In the genomic region with DNA sequence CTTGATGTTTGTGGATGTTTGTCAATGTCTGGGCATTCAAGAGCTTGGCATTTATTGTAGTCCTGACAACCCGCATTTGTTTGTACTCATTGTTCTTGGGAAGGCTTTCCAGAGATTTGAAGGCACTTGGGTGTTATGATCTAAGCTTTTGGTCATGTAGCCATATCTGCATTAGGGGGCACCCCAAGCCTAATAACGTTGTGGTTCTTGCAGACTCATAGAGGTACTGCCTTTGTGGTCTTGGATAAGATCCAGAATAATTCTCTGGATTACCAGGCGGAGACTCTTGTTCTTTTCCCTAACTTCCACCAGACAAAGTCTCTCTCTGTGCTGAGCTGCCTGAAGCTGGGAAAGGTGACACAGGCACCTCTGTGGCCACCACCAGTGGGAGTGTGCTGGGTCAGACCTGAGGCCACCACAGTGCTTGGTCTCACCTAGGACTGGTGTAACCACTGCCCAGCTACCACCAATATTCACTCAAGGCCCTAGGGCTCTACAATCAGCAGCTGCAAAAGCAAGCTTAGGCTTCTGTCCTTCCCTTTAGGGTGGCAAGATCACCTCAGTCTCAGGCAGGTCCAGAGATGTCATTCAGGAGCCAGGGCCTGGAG, we compare ENCODE assay signal across 11 cellular contexts.
DNase-seq lines count a peak whose midpoint lies in the region; ATAC-seq, FAIRE-seq and TF ChIP-seq lines count a peak whose summit lies in the region.
"Had no signal": no experiment of that assay in that cellular context is flagged by ENCODE, and none has a peak within 500 bp of the region (broad histone marks: within the 10 kb centered on the region; RNA-seq: fewer than 3 reads in every experiment).

No MANE protein-coding gene starts in this region.

- H3K9me2 ChIP-seq in neural cell (ENCODE audit: insufficient read depth, low read length) = no peaks in the 10 kb centered on the region

- TF ChIP-seq CTCF in D721Med (IDR thresholded peaks at IDR 0.05; ENCODE audit: insufficient read depth, missing control alignments) = peak; percentile 3
- peak; percentile 49 for TF ChIP-seq CTCF in cardiac fibroblast (IDR thresholded peaks at IDR 0.05; ENCODE audit: low read depth, low read length)
- TF ChIP-seq CTCF in neural cell (IDR thresholded peaks at IDR 0.05; ENCODE audit: poor library complexity, severe bottlenecking) = no peak

- no peaks in the 10 kb centered on the region for H3K27me3 ChIP-seq in neural cell (ENCODE audit: insufficient read depth, low read depth, low read length)
- H3K27me3 ChIP-seq: neutrophil, tibial artery had no signal

- H3K27ac ChIP-seq in neural cell (ENCODE audit: low read length) = no peak overlapping the region
- H3K27ac ChIP-seq: neutrophil, tibial artery had no signal

- no peaks in the 10 kb centered on the region for H3F3A ChIP-seq in neural cell (ENCODE audit: insufficient read depth, low read length, poor library complexity, severe bottlenecking)

- TF ChIP-seq RAD21 in neural cell (conservative IDR thresholded peaks at IDR 0.05) = peak; percentile 13

- no peak overlapping the region for H3K4me2 ChIP-seq in neural cell (ENCODE audit: low read length)

- H3K9ac ChIP-seq in neural cell (ENCODE audit: low read length) = no peak overlapping the region

- no peaks in the 10 kb centered on the region for H3K36me3 ChIP-seq in neural cell (ENCODE audit: insufficient read depth, low read length)
- H3K36me3 ChIP-seq: neutrophil, tibial artery had no signal

- H4K20me1 ChIP-seq in neural cell (ENCODE audit: insufficient read depth) = no peaks in the 10 kb centered on the region

- FAIRE-seq in D721Med (lab: Jason Lieb, UNC) (no peak), HTR-8/SVneo (lab: Jason Lieb, UNC) (peak; percentile 63)

- no peak for ATAC-seq in GM18858 (IDR thresholded peaks at IDR 0.05; ENCODE audit: unreplicated experiment)

- no peaks in the 10 kb centered on the region for H3K9me3 ChIP-seq in neural cell (ENCODE audit: low read length)
- H3K9me3 ChIP-seq: neutrophil, tibial artery had no signal

- no peak for TF ChIP-seq EP300 in neural cell (conservative IDR thresholded peaks at IDR 0.05; ENCODE audit: poor library complexity, severe bottlenecking)

- H3K79me2 ChIP-seq in neural cell (replicated peaks; ENCODE audit: insufficient read depth, low read length) = no peaks in the 10 kb centered on the region

- DNase-seq in D721Med (ENCODE audit: insufficient read length, low spot score) = no peak
- DNase-seq in HTR-8/SVneo (ENCODE audit: insufficient read length, low spot score) = no peak
- peak; percentile 83 to 85 for DNase-seq in cardiac fibroblast (ENCODE audit: low read depth in 2 of 2)
- DNase-seq in NCI-H2196 (lab: John Stamatoyannopoulos, UW; ENCODE audit: unreplicated experiment) = no peak
- DNase-seq in NOMO-1 treated with dmso at 0.1 percent for 144 hours (lab: John Stamatoyannopoulos, UW; ENCODE audit: unreplicated experiment) = no peak
- no peak for DNase-seq in activated CD4-positive, alpha-beta T cell treated with anti-CD3 and anti-CD28 coated beads, Interleukin-2, amount 50 U/mL, for 48 hours
- DNase-seq: NCI-H1105 treated with DMSO at 0.1 percent for 48 hours, tibial artery had no signal

- H2AFZ ChIP-seq in neural cell (ENCODE audit: low read depth, low read length) = no peak overlapping the region

- H3K4me3 ChIP-seq in cardiac fibroblast (replicated peaks in 1 of 2; ENCODE audit: low read depth in 2 of 2, low read length in 2 of 2) = no peak overlapping the region
- no peak overlapping the region for H3K4me3 ChIP-seq in neural cell (ENCODE audit: low read length)
- H3K4me3 ChIP-seq: tibial artery had no signal

TF ChIP-seq in neural cell, 6 proteins besides CTCF, POLR2A, EP300 and RAD21:
- no peak for TF ChIP-seq SMC3 (conservative IDR thresholded peaks at IDR 0.05; ENCODE audit: poor library complexity)
- TF ChIP-seq MXI1 (conservative IDR thresholded peaks at IDR 0.05; ENCODE audit: poor library complexity, severe bottlenecking) = no peak
- no peak for TF ChIP-seq TAF1 (IDR thresholded peaks at IDR 0.05; ENCODE audit: low read depth)
- TF ChIP-seq EZH2 (IDR thresholded peaks at IDR 0.05; ENCODE audit: borderline replicate concordance, insufficient read depth, low read length, poor library complexity, severe bottlenecking) = no peak
- TF ChIP-seq, protein P1, sequence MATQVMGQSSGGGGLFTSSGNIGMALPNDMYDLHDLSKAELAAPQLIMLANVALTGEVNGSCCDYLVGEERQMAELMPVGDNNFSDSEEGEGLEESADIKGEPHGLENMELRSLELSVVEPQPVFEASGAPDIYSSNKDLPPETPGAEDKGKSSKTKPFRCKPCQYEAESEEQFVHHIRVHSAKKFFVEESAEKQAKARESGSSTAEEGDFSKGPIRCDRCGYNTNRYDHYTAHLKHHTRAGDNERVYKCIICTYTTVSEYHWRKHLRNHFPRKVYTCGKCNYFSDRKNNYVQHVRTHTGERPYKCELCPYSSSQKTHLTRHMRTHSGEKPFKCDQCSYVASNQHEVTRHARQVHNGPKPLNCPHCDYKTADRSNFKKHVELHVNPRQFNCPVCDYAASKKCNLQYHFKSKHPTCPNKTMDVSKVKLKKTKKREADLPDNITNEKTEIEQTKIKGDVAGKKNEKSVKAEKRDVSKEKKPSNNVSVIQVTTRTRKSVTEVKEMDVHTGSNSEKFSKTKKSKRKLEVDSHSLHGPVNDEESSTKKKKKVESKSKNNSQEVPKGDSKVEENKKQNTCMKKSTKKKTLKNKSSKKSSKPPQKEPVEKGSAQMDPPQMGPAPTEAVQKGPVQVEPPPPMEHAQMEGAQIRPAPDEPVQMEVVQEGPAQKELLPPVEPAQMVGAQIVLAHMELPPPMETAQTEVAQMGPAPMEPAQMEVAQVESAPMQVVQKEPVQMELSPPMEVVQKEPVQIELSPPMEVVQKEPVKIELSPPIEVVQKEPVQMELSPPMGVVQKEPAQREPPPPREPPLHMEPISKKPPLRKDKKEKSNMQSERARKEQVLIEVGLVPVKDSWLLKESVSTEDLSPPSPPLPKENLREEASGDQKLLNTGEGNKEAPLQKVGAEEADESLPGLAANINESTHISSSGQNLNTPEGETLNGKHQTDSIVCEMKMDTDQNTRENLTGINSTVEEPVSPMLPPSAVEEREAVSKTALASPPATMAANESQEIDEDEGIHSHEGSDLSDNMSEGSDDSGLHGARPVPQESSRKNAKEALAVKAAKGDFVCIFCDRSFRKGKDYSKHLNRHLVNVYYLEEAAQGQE (IDR thresholded peaks at IDR 0.05; ENCODE audit: borderline replicate concordance) = no peak
- TF ChIP-seq POLR2AphosphoS5 (IDR thresholded peaks at IDR 0.05) = no peak

Comparison
In these comparisons a context has a peak if more than half of its experiments do, and no peak if none do; other contexts are left out.
1. DNase-seq: peak in cardiac fibroblast (2 of 2); none in D721Med (single experiment), HTR-8/SVneo (single experiment), NCI-H2196 (single experiment), NOMO-1 treated with dmso at 0.1 percent for 144 hours (single experiment) and activated CD4-positive, alpha-beta T cell treated with anti-CD3 and anti-CD28 coated beads, Interleukin-2, amount 50 U/mL, for 48 hours (0 of 2).